Comparison of ENCODE assay signal across 8 cellular contexts in genomic region chr9:85940832-85941616, GRCh38. TPM values are rescaled to one million over a fixed set of nuclear protein-coding genes. Genes with fewer than 3 reads are reported as not detected.
DNase-seq lines count a peak whose midpoint lies in the region; ATAC-seq and TF ChIP-seq lines count a peak whose summit lies in the region.

TSS of gene NAA35 (plus strand) at chr9:85941146. CDS start at chr9:85942160, 1,014 bp downstream.

- no peaks in the 10 kb centered on the region for H3K9me2 ChIP-seq in DOHH2 (replicated peaks; ENCODE audit: control insufficient read depth, low read length)

- H3K4me1 Mint-ChIP-seq in activated T-helper 17 cell treated with anti-CD3 and anti-CD28 coated beads, Interleukin-2, amount 50 U/mL, for 72 hours, result peaks cover 5% of the 10 kb centered on the region
- H3K4me1 Mint-ChIP-seq in naive thymus-derived CD4-positive, alpha-beta T cell, result peaks cover 0 to 21% (median 12%) of the 10 kb centered on the region in 7 donors
- H3K4me1 Mint-ChIP-seq in stimulated activated naive B cell treated with anti-CD40 and anti-IgM and Interleukin-4, amounts not matched to agents 10 μg/mL and 1 μg/mL and 100 μg/mL, for 72 hours, result peaks cover 7 to 12% of the 10 kb centered on the region in 2 donors

- peaks cover 26% of the 10 kb centered on the region for H3K36me3 ChIP-seq in DOHH2 (ENCODE audit: control insufficient read depth, low read length)
- peaks cover 0 to 14% (median 0%) of the 10 kb centered on the region in 3 experiments for H3K36me3 ChIP-seq in naive thymus-derived CD4-positive, alpha-beta T cell (ENCODE audit: control insufficient read depth in 2 of 3, insufficient read depth in 3 of 3, low read length in 3 of 3)

- H3K27ac ChIP-seq in DOHH2 (ENCODE audit: low read depth, low read length) (no peak within 1 kb of the TSS), RWPE1 (peak within 1 kb of the TSS; percentile 91)
- H3K27ac ChIP-seq in naive thymus-derived CD4-positive, alpha-beta T cell (ENCODE audit: low read depth, low read length), result peak within 1 kb of the TSS; percentile 96

- TF ChIP-seq CTCF in DOHH2 (IDR thresholded peaks at IDR 0.05; ENCODE audit: low read depth, low read length, poor library complexity, severe bottlenecking), result no peak
- TF ChIP-seq CTCF in LNCaP clone FGC (IDR thresholded peaks at IDR 0.05; ENCODE audit: control insufficient read depth, extremely low read depth, insufficient read depth), result no peak
- TF ChIP-seq CTCF in RWPE1 (conservative IDR thresholded peaks at IDR 0.05; ENCODE audit: low read depth), result no peak

- H3K4me3 ChIP-seq in DOHH2 (ENCODE audit: low read length) (peak within 1 kb of the TSS; percentile 94), LNCaP clone FGC (ENCODE audit: low read depth, low read length) (peak within 1 kb of the TSS; percentile 61)
- H3K4me3 ChIP-seq in naive thymus-derived CD4-positive, alpha-beta T cell (ENCODE audit: low read length), result peak within 1 kb of the TSS; percentile 75

- peak within 1 kb of the TSS; percentile 87 for H3K4me2 ChIP-seq in DOHH2 (ENCODE audit: low read length)

- H3K27me3 ChIP-seq in DOHH2 (ENCODE audit: control insufficient read depth, low read length), result peaks cover 28% of the 10 kb centered on the region
- H3K27me3 ChIP-seq in naive thymus-derived CD4-positive, alpha-beta T cell (ENCODE audit: control insufficient read depth in 2 of 2, insufficient read depth in 2 of 2, low read length in 2 of 2), result no peaks in the 10 kb centered on the region

- intact Hi-C loops in naive thymus-derived CD4-positive, alpha-beta T cell (cut with micrococcal nuclease), result loop anchor here (1.0 to 10.0 kb wide), 10 partner anchors 27 to 1961 kb away; partner anchors contain the start of genes ISCA1 (in 2 of the 2), TUT7 (in 2 of the 2), GAS1 (in 1 of the 2) and GOLM1 (in 1 of the 2)

- no peak within 1 kb of the TSS for H3K27ac Mint-ChIP-seq in activated T-helper 17 cell treated with anti-CD3 and anti-CD28 coated beads, Interleukin-2, amount 50 U/mL, for 72 hours
- peak within 1 kb of the TSS in 8 of 9 donors; percentile 90 to 97 (median 95) for H3K27ac Mint-ChIP-seq in naive thymus-derived CD4-positive, alpha-beta T cell
- H3K27ac Mint-ChIP-seq in stimulated activated naive B cell treated with anti-CD40 and anti-IgM and Interleukin-4, amounts not matched to agents 10 μg/mL and 1 μg/mL and 100 μg/mL, for 72 hours, result peak within 1 kb of the TSS; percentile 97

- POLR2A ChIA-PET in RWPE1 (lab: Yijun Ruan, JAX; ENCODE audit: low non-redundant PET), result interaction anchor here (0.5 to 0.7 kb wide), 3 partner anchors 19 to 1755 kb away, joined by 3 read pairs; no protein-coding TSS in a partner anchor
- POLR2A ChIA-PET in naive thymus-derived CD4-positive, alpha-beta T cell (lab: Charles Lee), result interaction anchor here (0.7 to 1.4 kb wide), 6 partner anchors 11 to 1961 kb away, joined by 3 to 9 read pairs (median 4); partner anchors contain the start of genes HNRNPK and RMI1

- no peaks in the 10 kb centered on the region for H3K27me3 Mint-ChIP-seq in activated T-helper 17 cell treated with anti-CD3 and anti-CD28 coated beads, Interleukin-2, amount 50 U/mL, for 72 hours
- H3K27me3 Mint-ChIP-seq in naive thymus-derived CD4-positive, alpha-beta T cell, result peaks cover 0 to 3% (median 0%) of the 10 kb centered on the region in 5 donors
- peaks cover 3 to 6% of the 10 kb centered on the region in 2 donors for H3K27me3 Mint-ChIP-seq in stimulated activated naive B cell treated with anti-CD40 and anti-IgM and Interleukin-4, amounts not matched to agents 10 μg/mL and 1 μg/mL and 100 μg/mL, for 72 hours

- no peaks in the 10 kb centered on the region; the same call in 1 of the 2 replicates for H4K20me1 ChIP-seq in DOHH2 (ENCODE audit: control insufficient read depth, insufficient read depth, low read depth, low read length)

- peaks cover 40% of the 10 kb centered on the region for H3K79me2 ChIP-seq in DOHH2 (ENCODE audit: control insufficient read depth, low read length)

- H3K4me3 Mint-ChIP-seq in activated T-helper 17 cell treated with anti-CD3 and anti-CD28 coated beads, Interleukin-2, amount 50 U/mL, for 72 hours, result no peak within 1 kb of the TSS
- H3K4me3 Mint-ChIP-seq in naive thymus-derived CD4-positive, alpha-beta T cell, result peak within 1 kb of the TSS in 6 of 10 donors; percentile 83 to 95 (median 90)
- peak within 1 kb of the TSS; percentile 87 to 92 for H3K4me3 Mint-ChIP-seq in stimulated activated naive B cell treated with anti-CD40 and anti-IgM and Interleukin-4, amounts not matched to agents 10 μg/mL and 1 μg/mL and 100 μg/mL, for 72 hours

- CTCF ChIA-PET in RWPE1 (lab: Yijun Ruan, JAX), result no interaction called here
- CTCF ChIA-PET in naive thymus-derived CD4-positive, alpha-beta T cell (lab: Charles Lee), result no interaction called here

- DNase-seq in GOT3 (lab: John Stamatoyannopoulos, UW) (peak; percentile 84), LNCaP clone FGC (ENCODE audit: low read depth) (peak; percentile 96), RWPE1 (ENCODE audit: low spot score) (peak; percentile 100), fibroblast of gingiva (ENCODE audit: low read depth) (peak; percentile 97)
- DNase-seq in naive thymus-derived CD4-positive, alpha-beta T cell, result peak; percentile 95 to 99 (median 99)
- peak; percentile 99 for DNase-seq in stimulated activated naive B cell treated with anti-CD40 and anti-IgM and Interleukin-4, amounts not matched to agents 10 μg/mL and 1 μg/mL and 100 μg/mL, for 72 hours

- peaks cover 4% of the 10 kb centered on the region; the same call in 1 of the 2 replicates for H3F3A ChIP-seq in DOHH2 (ENCODE audit: control insufficient read depth, insufficient read depth)

- no peaks in the 10 kb centered on the region for H3K9me3 Mint-ChIP-seq in activated T-helper 17 cell treated with anti-CD3 and anti-CD28 coated beads, Interleukin-2, amount 50 U/mL, for 72 hours
- no peaks in the 10 kb centered on the region for H3K9me3 Mint-ChIP-seq in naive thymus-derived CD4-positive, alpha-beta T cell
- no peaks in the 10 kb centered on the region for H3K9me3 Mint-ChIP-seq in stimulated activated naive B cell treated with anti-CD40 and anti-IgM and Interleukin-4, amounts not matched to agents 10 μg/mL and 1 μg/mL and 100 μg/mL, for 72 hours

- H3K36me3 Mint-ChIP-seq in activated T-helper 17 cell treated with anti-CD3 and anti-CD28 coated beads, Interleukin-2, amount 50 U/mL, for 72 hours (ENCODE audit: low read depth), result peaks cover under 1% of the 10 kb centered on the region
- peaks cover 0 to 16% (median 11%) of the 10 kb centered on the region in 5 donors for H3K36me3 Mint-ChIP-seq in naive thymus-derived CD4-positive, alpha-beta T cell
- H3K36me3 Mint-ChIP-seq in stimulated activated naive B cell treated with anti-CD40 and anti-IgM and Interleukin-4, amounts not matched to agents 10 μg/mL and 1 μg/mL and 100 μg/mL, for 72 hours, result peaks cover 10 to 13% of the 10 kb centered on the region in 2 donors

- ATAC-seq in activated T-helper 17 cell treated with anti-CD3 and anti-CD28 coated beads, Interleukin-2, amount 50 U/mL, for 72 hours (replicated peaks), result peak; percentile 91
- peak; percentile 94 for ATAC-seq in naive thymus-derived CD4-positive, alpha-beta T cell
- peak; percentile 92 to 93 for ATAC-seq in stimulated activated naive B cell treated with anti-CD40 and anti-IgM and Interleukin-4, amounts not matched to agents 10 μg/mL and 1 μg/mL and 100 μg/mL, for 72 hours (replicated peaks)

- H3K4me1 ChIP-seq in DOHH2 (ENCODE audit: control insufficient read depth, low read length), result peaks cover 25% of the 10 kb centered on the region
- peaks cover 25 to 26% of the 10 kb centered on the region in 2 donors for H3K4me1 ChIP-seq in naive thymus-derived CD4-positive, alpha-beta T cell (ENCODE audit: control insufficient read depth in 2 of 2, insufficient read depth in 2 of 2, low read length in 2 of 2)

- H3K9me3 ChIP-seq in DOHH2 (ENCODE audit: control insufficient read depth, insufficient read depth, low read length), result no peaks in the 10 kb centered on the region
- H3K9me3 ChIP-seq in naive thymus-derived CD4-positive, alpha-beta T cell (ENCODE audit: control insufficient read depth in 2 of 3, low read length in 3 of 3), result no peaks in the 10 kb centered on the region

RNA-seq across cellular contexts. Expression of gene NAA35, which starts in this region (rescaled TPM):
- 10 to 100 TPM; 29.4 to 32.2 TPM for total RNA-seq in activated T-helper 17 cell treated with anti-CD3 and anti-CD28 coated beads, Interleukin-2, amount 50 U/mL, for 72 hours
- 10 to 100 TPM; 18.2 to 28.6 (median 26.0) TPM for total RNA-seq in naive thymus-derived CD4-positive, alpha-beta T cell
- 10 to 100 TPM; 14.4 to 17.6 TPM for polyA plus RNA-seq in naive thymus-derived CD4-positive, alpha-beta T cell
